ENCODE assay signal across 8 cellular contexts in genomic region chr20:63626424-63627128, GRCh38. TPM values are rescaled to one million over a fixed set of nuclear protein-coding genes. Genes with fewer than 3 reads are reported as not detected.
DNase-seq lines count a peak whose midpoint lies in the region; ATAC-seq, FAIRE-seq and TF ChIP-seq lines count a peak whose summit lies in the region.

GMEB2 (minus strand) TSS chr20:63627101; CDS start chr20:63619397, 7,704 bp downstream.

- FAIRE-seq in A549 (lab: Jason Lieb, UNC), result no peak

- peaks cover 17% of the 10 kb centered on the region for H3K79me1 ChIP-seq in mesenchymal stem cell (replicated peaks; ENCODE audit: low read length, poor library complexity, severe bottlenecking)

- no peaks in the 10 kb centered on the region for H3K9me3 Mint-ChIP-seq in activated CD4-positive, alpha-beta T cell treated with anti-CD3 and anti-CD28 coated beads, Interleukin-2, amount 10 ng/mL, durations not matched to agents 7 days and 5 days
- no peaks in the 10 kb centered on the region for H3K9me3 Mint-ChIP-seq in effector memory CD8-positive, alpha-beta T cell

- DNase-seq in A549 (ENCODE audit: low read depth in 1 of 2, low spot score in 1 of 2) (peak in 1 of 2 experiments; percentile 67), NCI-H345 (lab: John Stamatoyannopoulos, UW) (peak; percentile 91), mesenchymal stem cell (no peak)
- peak; percentile 65 for DNase-seq in activated CD4-positive, alpha-beta T cell treated with anti-CD3 and anti-CD28 coated beads, Interleukin-2, amount 10 ng/mL, durations not matched to agents 7 days and 5 days
- DNase-seq in effector memory CD8-positive, alpha-beta T cell, result peak in 2 of 3 experiments; percentile 34 to 50
- DNase-seq in stimulated activated CD8-positive, alpha-beta memory T cell treated with anti-CD3 and anti-CD28 coated beads, Interleukin-15, amount 100 ng/mL, for 48 hours (ENCODE audit: low read depth in 2 of 2), result peak; percentile 60 to 69

- no peaks in the 10 kb centered on the region for H3K27me3 Mint-ChIP-seq in activated CD4-positive, alpha-beta T cell treated with anti-CD3 and anti-CD28 coated beads, Interleukin-2, amount 10 ng/mL, durations not matched to agents 7 days and 5 days
- no peaks in the 10 kb centered on the region for H3K27me3 Mint-ChIP-seq in effector memory CD8-positive, alpha-beta T cell

- peak; percentile 69 for TF ChIP-seq POLR2A in A549 (IDR thresholded peaks at IDR 0.05; ENCODE audit: low read length)

- WGBS in A549 (ENCODE audit: missing lambda C conversion rate), result 0% methylated on average over 2 of the region's 114 CpGs
- 2% methylated on average over 24 of the region's 114 CpGs for WGBS in mesenchymal stem cell

- H2BK5ac ChIP-seq in mesenchymal stem cell (ENCODE audit: low read depth, low read length, poor library complexity, severe bottlenecking), result peak within 1 kb of the TSS; percentile 67

- peak within 1 kb of the TSS; percentile 95 to 100 for H3K4ac ChIP-seq in mesenchymal stem cell (ENCODE audit: low read depth in 1 of 2, low read length in 2 of 2)

- peaks cover 35% of the 10 kb centered on the region for H3K36me3 Mint-ChIP-seq in activated CD4-positive, alpha-beta T cell treated with anti-CD3 and anti-CD28 coated beads, Interleukin-2, amount 10 ng/mL, durations not matched to agents 7 days and 5 days (ENCODE audit: low read depth)
- peaks cover 33% of the 10 kb centered on the region for H3K36me3 Mint-ChIP-seq in effector memory CD8-positive, alpha-beta T cell (ENCODE audit: insufficient read depth)

- no peak for TF ChIP-seq CTCF in A549 (IDR thresholded peaks at IDR 0.05)

- H3K27ac ChIP-seq in A549 (peak within 1 kb of the TSS; percentile 97 to 100), mesenchymal stem cell (ENCODE audit: low read length, poor library complexity, severe bottlenecking) (peak within 1 kb of the TSS; percentile 7)

- peak; percentile 24 to 76; a peak in 5 of 6 replicates for ATAC-seq in A549
- peak; percentile 12 for ATAC-seq in GM18517 (IDR thresholded peaks at IDR 0.05; ENCODE audit: unreplicated experiment)
- ATAC-seq in HG03025 (IDR thresholded peaks at IDR 0.05; ENCODE audit: low FRiP score, unreplicated experiment), result peak; percentile 40
- ATAC-seq in effector memory CD8-positive, alpha-beta T cell (replicated peaks), result peak; percentile 43

- H3K4me3 ChIP-seq in A549 (peak within 1 kb of the TSS; percentile 97), mesenchymal stem cell (ENCODE audit: insufficient read depth in 1 of 2, low read depth in 1 of 2, low read length in 2 of 2) (peak within 1 kb of the TSS; percentile 91 to 94)

- peak within 1 kb of the TSS in 1 of 2 experiments; percentile 98 for H3K23ac ChIP-seq in mesenchymal stem cell (ENCODE audit: low read length in 2 of 2)

- peaks cover 0 to 3% of the 10 kb centered on the region in 2 experiments for H3K36me3 ChIP-seq in mesenchymal stem cell (ENCODE audit: control insufficient read depth in 1 of 2, insufficient read depth in 2 of 2, low read depth in 1 of 2, low read length in 2 of 2)

- CTCF ChIA-PET in A549 (lab: Yijun Ruan, JAX), result interaction anchor here (0.6 to 1.0 kb wide), 2 partner anchors 45 to 90 kb away, joined by 3 read pairs; no protein-coding TSS in a partner anchor
- CTCF ChIA-PET in activated CD4-positive, alpha-beta T cell treated with anti-CD3 and anti-CD28 coated beads, Interleukin-2, amount 10 ng/mL, durations not matched to agents 7 days and 5 days (lab: Charles Lee), result interaction anchor here (1.6 to 1.8 kb wide), 2 partner anchors 16 to 89 kb away, joined by 9 to 10 read pairs; partner anchors contain the start of gene PTK6

- peak within 1 kb of the TSS; percentile 99 for H3K18ac ChIP-seq in mesenchymal stem cell (ENCODE audit: low read depth in 1 of 2, low read length in 2 of 2)

- peak within 1 kb of the TSS; percentile 99 for H4K8ac ChIP-seq in mesenchymal stem cell (ENCODE audit: low read length)

- peak within 1 kb of the TSS; percentile 94 for H3K9ac ChIP-seq in mesenchymal stem cell (ENCODE audit: low read length)

- H4K91ac ChIP-seq in mesenchymal stem cell (ENCODE audit: low read length), result peak within 1 kb of the TSS; percentile 99

- peak within 1 kb of the TSS; percentile 95 for H3K27ac Mint-ChIP-seq in activated CD4-positive, alpha-beta T cell treated with anti-CD3 and anti-CD28 coated beads, Interleukin-2, amount 10 ng/mL, durations not matched to agents 7 days and 5 days
- H3K27ac Mint-ChIP-seq in effector memory CD8-positive, alpha-beta T cell, result peak within 1 kb of the TSS; percentile 93 to 94

- TF ChIP-seq EP300 in A549 (IDR thresholded peaks at IDR 0.05), result no peak

- H3K4me3 Mint-ChIP-seq in activated CD4-positive, alpha-beta T cell treated with anti-CD3 and anti-CD28 coated beads, Interleukin-2, amount 10 ng/mL, durations not matched to agents 7 days and 5 days, result peak within 1 kb of the TSS; percentile 94
- peak within 1 kb of the TSS; percentile 91 to 98 for H3K4me3 Mint-ChIP-seq in effector memory CD8-positive, alpha-beta T cell

- no peak for TF ChIP-seq RAD21 in A549 (conservative IDR thresholded peaks at IDR 0.05 in 1 of 2, IDR thresholded peaks at IDR 0.05 in 1 of 2)

- H2BK15ac ChIP-seq in mesenchymal stem cell (ENCODE audit: low read depth, poor library complexity, severe bottlenecking), result peak within 1 kb of the TSS; percentile 92

- H3K4me2 ChIP-seq in A549 (peak within 1 kb of the TSS; percentile 99), mesenchymal stem cell (ENCODE audit: low read length, poor library complexity, severe bottlenecking) (peak within 1 kb of the TSS; percentile 56)

- POLR2A ChIA-PET in A549 (lab: Yijun Ruan, JAX), result interaction anchor here (0.6 to 1.5 kb wide), 10 partner anchors 9 to 354 kb away, joined by 3 to 18 read pairs (median 4); partner anchors contain the start of genes ARFRP1, HELZ2, PTK6 and RTEL1
- POLR2A ChIA-PET in activated CD4-positive, alpha-beta T cell treated with anti-CD3 and anti-CD28 coated beads, Interleukin-2, amount 10 ng/mL, durations not matched to agents 7 days and 5 days (lab: Charles Lee), result interaction anchor here (0.6 to 1.1 kb wide), 3 partner anchors 9 to 20 kb away, joined by 3 to 5 read pairs (median 4); no protein-coding TSS in a partner anchor

- peak within 1 kb of the TSS in 1 of 2 experiments; percentile 37 for H2BK12ac ChIP-seq in mesenchymal stem cell (ENCODE audit: low read length in 2 of 2)

- peak within 1 kb of the TSS; percentile 99 for H2BK120ac ChIP-seq in mesenchymal stem cell (ENCODE audit: low read depth, low read length)

- no peak within 1 kb of the TSS for H2AK5ac ChIP-seq in mesenchymal stem cell (ENCODE audit: low read length, severe bottlenecking)

- peaks cover 46% of the 10 kb centered on the region for H3K4me1 Mint-ChIP-seq in activated CD4-positive, alpha-beta T cell treated with anti-CD3 and anti-CD28 coated beads, Interleukin-2, amount 10 ng/mL, durations not matched to agents 7 days and 5 days
- H3K4me1 Mint-ChIP-seq in effector memory CD8-positive, alpha-beta T cell (ENCODE audit: low read depth in 2 of 2), result peaks cover 27 to 32% of the 10 kb centered on the region in 2 donors

- H3K4me1 ChIP-seq in A549 (peaks cover 9% of the 10 kb centered on the region), mesenchymal stem cell (ENCODE audit: control insufficient read depth, insufficient read depth, low read depth, low read length) (peaks cover 26% of the 10 kb centered on the region)

- H3K27me3 ChIP-seq in mesenchymal stem cell (ENCODE audit: control insufficient read depth in 1 of 2, insufficient read depth in 1 of 2, low read length in 2 of 2), result no peaks in the 10 kb centered on the region

- H3K9me3 ChIP-seq in A549, result no peaks in the 10 kb centered on the region
- no peaks in the 10 kb centered on the region for H3K9me3 ChIP-seq in mesenchymal stem cell (ENCODE audit: control insufficient read depth, low read length)

- H3K14ac ChIP-seq in mesenchymal stem cell (ENCODE audit: low read length in 2 of 2), result peak within 1 kb of the TSS; percentile 62 to 100

- peak within 1 kb of the TSS; percentile 60 for H2AFZ ChIP-seq in mesenchymal stem cell (ENCODE audit: low read depth, low read length)

TF ChIP-seq in A549, 52 proteins besides CTCF, POLR2A, EP300 and RAD21 (continues in another document):
- TF ChIP-seq CHD2 (IDR thresholded peaks at IDR 0.05; ENCODE audit: low read length, partially characterized antibody), result peak; percentile 28
- no peak for TF ChIP-seq NPAS2 (CRISPR knock-in tag; IDR thresholded peaks at IDR 0.05; ENCODE audit: borderline replicate concordance)
- TF ChIP-seq MYC (IDR thresholded peaks at IDR 0.05; ENCODE audit: borderline replicate concordance, low read length), result no peak
- TF ChIP-seq ZC3H11A (IDR thresholded peaks at IDR 0.05), result no peak
- TF ChIP-seq ELK1 (IDR thresholded peaks at IDR 0.05; ENCODE audit: low read depth, low read length), result no peak
- no peak for TF ChIP-seq CHD4 (IDR thresholded peaks at IDR 0.05; ENCODE audit: borderline replicate concordance)
- no peak for TF ChIP-seq ZNF302 (CRISPR knock-in tag; IDR thresholded peaks at IDR 0.05)
- no peak for TF ChIP-seq POLR2AphosphoS2 (conservative IDR thresholded peaks at IDR 0.05; ENCODE audit: low read length)
- no peak for TF ChIP-seq CEBPB (IDR thresholded peaks at IDR 0.05)
- TF ChIP-seq CBX8 (IDR thresholded peaks at IDR 0.05), result no peak

RNA-seq across cellular contexts. Expression of gene GMEB2, which starts in this region (rescaled TPM):
- polyA plus RNA-seq in A549 (2011; rRNA removed) (6.6 and 6.8 TPM in 2 replicates), A549 (2017; fragmentation: RNase III; extraction: RNeasy Plus Mini Kit Qiagen cat#74134 plus additional on column Dnase treatment) (6.4 to 7.0 TPM (median 6.5 TPM) in 3 replicates)
- polyA plus RNA-seq in A549 (2012; cell fraction: cytosol; rRNA removed), result 7.4 and 10.6 TPM in 2 replicates
- polyA plus RNA-seq in A549 (2012; cell fraction: nucleus; rRNA removed), result 19.3 and 20.4 TPM in 2 replicates
- polyA minus RNA-seq in A549 (2011; rRNA and poly(A)+ RNA removed), result 5.8 and 7.0 TPM in 2 replicates
- 10 to 100 TPM; 20.0 to 20.5 TPM for total RNA-seq in activated CD4-positive, alpha-beta T cell treated with anti-CD3 and anti-CD28 coated beads, Interleukin-2, amount 10 ng/mL, durations not matched to agents 7 days and 5 days
- 6.6 TPM for polyA plus RNA-seq in mesenchymal stem cell (2013, experiment 1 of 2)
- 6.7 TPM for polyA plus RNA-seq in mesenchymal stem cell (2013, experiment 2 of 2)
